ENCODE assay signal across 1 cellular context in the genomic region with DNA sequence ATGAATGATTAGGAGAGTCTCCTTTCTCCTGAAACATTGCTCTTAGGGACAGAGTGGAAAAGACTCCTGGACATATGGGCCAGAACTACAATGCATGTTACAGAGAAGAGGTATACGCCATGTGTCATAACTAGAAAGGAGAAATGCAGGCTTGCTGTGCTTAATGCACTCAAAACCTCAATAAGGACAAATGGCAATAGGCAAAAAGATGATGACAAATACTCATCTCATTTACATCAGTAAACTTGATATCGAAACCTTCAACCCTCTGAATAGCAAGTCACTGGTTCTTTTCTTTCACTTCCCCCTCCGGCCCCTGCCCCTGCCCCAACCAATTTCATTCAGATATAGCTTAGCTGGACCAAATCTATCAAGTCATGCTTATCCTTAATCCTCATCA.
TF ChIP-seq lines count a peak whose summit lies in the region.

No MANE protein-coding gene starts in this region.

TF ChIP-seq in GM12878, 131 proteins besides CTCF, POLR2A, EP300 and RAD21 (continued from another document):
- TF ChIP-seq POU2F2 (IDR thresholded peaks at IDR 0.05; ENCODE audit: borderline replicate concordance, low read depth, low read length) (peak; percentile 94; the same call in 2 of the 3 replicates), RUNX3 (IDR thresholded peaks at IDR 0.05; ENCODE audit: low read length) (peak; percentile 90), JUNB (IDR thresholded peaks at IDR 0.05) (peak; percentile 93), EED (IDR thresholded peaks at IDR 0.05; ENCODE audit: low read depth) (peak; percentile 67; the same call in 1 of the 2 replicates), SMAD5 (IDR thresholded peaks at IDR 0.05; ENCODE audit: low read depth) (no peak), ETV6 (conservative IDR thresholded peaks at IDR 0.05 in 1 of 2, IDR thresholded peaks at IDR 0.05 in 1 of 2; ENCODE audit: borderline replicate concordance in 1 of 2, low read depth in 1 of 2) (0 out of 4 replicates have a peak, but pooled peaks of 1 of the 2 experiments have one; percentile 62), SREBF1 (IDR thresholded peaks at IDR 0.05; ENCODE audit: low read length) (peak; percentile 80), CREM (IDR thresholded peaks at IDR 0.05; ENCODE audit: low read depth) (peak; percentile 65), RCOR1 (conservative IDR thresholded peaks at IDR 0.05; ENCODE audit: low read depth, low read length) (0 out of 2 replicates have a peak, but pooled peaks have one; percentile 29), STAT3 (IDR thresholded peaks at IDR 0.05; ENCODE audit: low read depth, low read length) (0 out of 2 replicates have a peak, but pooled peaks have one; percentile 12), BHLHE40 (IDR thresholded peaks at IDR 0.05; ENCODE audit: borderline replicate concordance in 1 of 2, low read depth in 2 of 2, low read length in 1 of 2) (peak in 1 of 2 experiments; percentile 50; a peak in 1 of 4 replicates), ZNF217 (IDR thresholded peaks at IDR 0.05) (peak; percentile 65; the same call in 1 of the 2 replicates), CHD4 (IDR thresholded peaks at IDR 0.05) (no peak), MTA2 (IDR thresholded peaks at IDR 0.05; ENCODE audit: low read depth) (peak; percentile 43; the same call in 1 of the 2 replicates), CEBPB (IDR thresholded peaks at IDR 0.05; ENCODE audit: borderline replicate concordance in 1 of 2, low read depth in 2 of 2, low read length in 2 of 2) (no peak), NFIC (IDR thresholded peaks at IDR 0.05; ENCODE audit: low read depth, low read length) (peak; percentile 78), BCL11A (IDR thresholded peaks at IDR 0.05; ENCODE audit: low read depth, low read length) (peak; percentile 76; the same call in 1 of the 2 replicates), PAX5 (IDR thresholded peaks at IDR 0.05; ENCODE audit: borderline replicate concordance, low read depth, low read length) (peak; percentile 91), CREB1 (IDR thresholded peaks at IDR 0.05; ENCODE audit: low read depth) (peak; percentile 34; the same call in 1 of the 2 replicates), SRF (IDR thresholded peaks at IDR 0.05; ENCODE audit: low read depth in 2 of 2, low read length in 2 of 2) (0 out of 4 replicates have a peak, but pooled peaks of 1 of the 2 experiments have one; percentile 29), JUND (IDR thresholded peaks at IDR 0.05; ENCODE audit: low read depth, low read length) (peak; percentile 49; the same call in 1 of the 2 replicates), GABPA (IDR thresholded peaks at IDR 0.05; ENCODE audit: low read depth) (0 out of 2 replicates have a peak, but pooled peaks have one; percentile 24), NR2F1 (conservative IDR thresholded peaks at IDR 0.05) (peak; percentile 56; the same call in 1 of the 2 replicates), IKZF2 (IDR thresholded peaks at IDR 0.05) (peak; percentile 63 to 73; a peak in 2 of 4 replicates), SPI1 (IDR thresholded peaks at IDR 0.05; ENCODE audit: borderline replicate concordance, insufficient read depth, low read depth, low read length) (peak; percentile 83), DPF2 (IDR thresholded peaks at IDR 0.05) (peak; percentile 67), IRF4 (IDR thresholded peaks at IDR 0.05; ENCODE audit: low read depth, low read length) (peak; percentile 95), ESRRA (IDR thresholded peaks at IDR 0.05; ENCODE audit: low read length) (no peak)
- TF ChIP-seq, protein P1, sequence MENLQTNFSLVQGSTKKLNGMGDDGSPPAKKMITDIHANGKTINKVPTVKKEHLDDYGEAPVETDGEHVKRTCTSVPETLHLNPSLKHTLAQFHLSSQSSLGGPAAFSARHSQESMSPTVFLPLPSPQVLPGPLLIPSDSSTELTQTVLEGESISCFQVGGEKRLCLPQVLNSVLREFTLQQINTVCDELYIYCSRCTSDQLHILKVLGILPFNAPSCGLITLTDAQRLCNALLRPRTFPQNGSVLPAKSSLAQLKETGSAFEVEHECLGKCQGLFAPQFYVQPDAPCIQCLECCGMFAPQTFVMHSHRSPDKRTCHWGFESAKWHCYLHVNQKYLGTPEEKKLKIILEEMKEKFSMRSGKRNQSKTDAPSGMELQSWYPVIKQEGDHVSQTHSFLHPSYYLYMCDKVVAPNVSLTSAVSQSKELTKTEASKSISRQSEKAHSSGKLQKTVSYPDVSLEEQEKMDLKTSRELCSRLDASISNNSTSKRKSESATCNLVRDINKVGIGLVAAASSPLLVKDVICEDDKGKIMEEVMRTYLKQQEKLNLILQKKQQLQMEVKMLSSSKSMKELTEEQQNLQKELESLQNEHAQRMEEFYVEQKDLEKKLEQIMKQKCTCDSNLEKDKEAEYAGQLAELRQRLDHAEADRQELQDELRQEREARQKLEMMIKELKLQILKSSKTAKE (IDR thresholded peaks at IDR 0.05; ENCODE audit: low read depth, poor library complexity, severe bottlenecking), result peak; percentile 13
- TF ChIP-seq, protein P2, sequence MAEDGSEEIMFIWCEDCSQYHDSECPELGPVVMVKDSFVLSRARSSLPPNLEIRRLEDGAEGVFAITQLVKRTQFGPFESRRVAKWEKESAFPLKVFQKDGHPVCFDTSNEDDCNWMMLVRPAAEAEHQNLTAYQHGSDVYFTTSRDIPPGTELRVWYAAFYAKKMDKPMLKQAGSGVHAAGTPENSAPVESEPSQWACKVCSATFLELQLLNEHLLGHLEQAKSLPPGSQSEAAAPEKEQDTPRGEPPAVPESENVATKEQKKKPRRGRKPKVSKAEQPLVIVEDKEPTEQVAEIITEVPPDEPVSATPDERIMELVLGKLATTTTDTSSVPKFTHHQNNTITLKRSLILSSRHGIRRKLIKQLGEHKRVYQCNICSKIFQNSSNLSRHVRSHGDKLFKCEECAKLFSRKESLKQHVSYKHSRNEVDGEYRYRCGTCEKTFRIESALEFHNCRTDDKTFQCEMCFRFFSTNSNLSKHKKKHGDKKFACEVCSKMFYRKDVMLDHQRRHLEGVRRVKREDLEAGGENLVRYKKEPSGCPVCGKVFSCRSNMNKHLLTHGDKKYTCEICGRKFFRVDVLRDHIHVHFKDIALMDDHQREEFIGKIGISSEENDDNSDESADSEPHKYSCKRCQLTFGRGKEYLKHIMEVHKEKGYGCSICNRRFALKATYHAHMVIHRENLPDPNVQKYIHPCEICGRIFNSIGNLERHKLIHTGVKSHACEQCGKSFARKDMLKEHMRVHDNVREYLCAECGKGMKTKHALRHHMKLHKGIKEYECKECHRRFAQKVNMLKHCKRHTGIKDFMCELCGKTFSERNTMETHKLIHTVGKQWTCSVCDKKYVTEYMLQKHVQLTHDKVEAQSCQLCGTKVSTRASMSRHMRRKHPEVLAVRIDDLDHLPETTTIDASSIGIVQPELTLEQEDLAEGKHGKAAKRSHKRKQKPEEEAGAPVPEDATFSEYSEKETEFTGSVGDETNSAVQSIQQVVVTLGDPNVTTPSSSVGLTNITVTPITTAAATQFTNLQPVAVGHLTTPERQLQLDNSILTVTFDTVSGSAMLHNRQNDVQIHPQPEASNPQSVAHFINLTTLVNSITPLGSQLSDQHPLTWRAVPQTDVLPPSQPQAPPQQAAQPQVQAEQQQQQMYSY (CRISPR knock-in tag; IDR thresholded peaks at IDR 0.05), result no peak
- TF ChIP-seq, protein P3, sequence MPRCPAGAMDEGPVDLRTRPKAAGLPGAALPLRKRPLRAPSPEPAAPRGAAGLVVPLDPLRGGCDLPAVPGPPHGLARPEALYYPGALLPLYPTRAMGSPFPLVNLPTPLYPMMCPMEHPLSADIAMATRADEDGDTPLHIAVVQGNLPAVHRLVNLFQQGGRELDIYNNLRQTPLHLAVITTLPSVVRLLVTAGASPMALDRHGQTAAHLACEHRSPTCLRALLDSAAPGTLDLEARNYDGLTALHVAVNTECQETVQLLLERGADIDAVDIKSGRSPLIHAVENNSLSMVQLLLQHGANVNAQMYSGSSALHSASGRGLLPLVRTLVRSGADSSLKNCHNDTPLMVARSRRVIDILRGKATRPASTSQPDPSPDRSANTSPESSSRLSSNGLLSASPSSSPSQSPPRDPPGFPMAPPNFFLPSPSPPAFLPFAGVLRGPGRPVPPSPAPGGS (IDR thresholded peaks at IDR 0.05; ENCODE audit: borderline replicate concordance, insufficient read depth, low read depth, low read length, poor library complexity, severe bottlenecking), result peak; percentile 30
- TF ChIP-seq, protein P4, sequence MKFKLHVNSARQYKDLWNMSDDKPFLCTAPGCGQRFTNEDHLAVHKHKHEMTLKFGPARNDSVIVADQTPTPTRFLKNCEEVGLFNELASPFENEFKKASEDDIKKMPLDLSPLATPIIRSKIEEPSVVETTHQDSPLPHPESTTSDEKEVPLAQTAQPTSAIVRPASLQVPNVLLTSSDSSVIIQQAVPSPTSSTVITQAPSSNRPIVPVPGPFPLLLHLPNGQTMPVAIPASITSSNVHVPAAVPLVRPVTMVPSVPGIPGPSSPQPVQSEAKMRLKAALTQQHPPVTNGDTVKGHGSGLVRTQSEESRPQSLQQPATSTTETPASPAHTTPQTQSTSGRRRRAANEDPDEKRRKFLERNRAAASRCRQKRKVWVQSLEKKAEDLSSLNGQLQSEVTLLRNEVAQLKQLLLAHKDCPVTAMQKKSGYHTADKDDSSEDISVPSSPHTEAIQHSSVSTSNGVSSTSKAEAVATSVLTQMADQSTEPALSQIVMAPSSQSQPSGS (IDR thresholded peaks at IDR 0.05; ENCODE audit: low read length), result peak; percentile 80
